Comparison of ENCODE assay signal across 1 cellular context in genomic region chr22:30869996-30870395, GRCh38.
TF ChIP-seq lines count a peak whose summit lies in the region.

No MANE protein-coding gene starts in this region.

TF ChIP-seq in SK-N-SH, 30 proteins besides CTCF, POLR2A, EP300 and RAD21 (continued from another document):
- TF ChIP-seq GABPA (IDR thresholded peaks at IDR 0.05; ENCODE audit: low read depth): no peak
- no peak for TF ChIP-seq PBX3 (IDR thresholded peaks at IDR 0.05)
- TF ChIP-seq POLR2AphosphoS5 (IDR thresholded peaks at IDR 0.05; ENCODE audit: low read depth, low read length): no peak
- no peak for TF ChIP-seq YY1 (IDR thresholded peaks at IDR 0.05; ENCODE audit: low read depth)
- TF ChIP-seq FOSL2 (IDR thresholded peaks at IDR 0.05; ENCODE audit: borderline replicate concordance, low read depth): no peak
- no peak for TF ChIP-seq FOXM1 (IDR thresholded peaks at IDR 0.05; ENCODE audit: low read depth)
- TF ChIP-seq JUND (IDR thresholded peaks at IDR 0.05): no peak
- TF ChIP-seq TAF1 (IDR thresholded peaks at IDR 0.05; ENCODE audit: borderline replicate concordance, low read depth, low read length): no peak
- no peak for TF ChIP-seq IRF3 (IDR thresholded peaks at IDR 0.05; ENCODE audit: low read depth, low read length)
TF ChIP-seq in SK-N-SH: peak in this region for 0.
